17 cellular contexts compared by ENCODE assay signal in the genomic region with DNA sequence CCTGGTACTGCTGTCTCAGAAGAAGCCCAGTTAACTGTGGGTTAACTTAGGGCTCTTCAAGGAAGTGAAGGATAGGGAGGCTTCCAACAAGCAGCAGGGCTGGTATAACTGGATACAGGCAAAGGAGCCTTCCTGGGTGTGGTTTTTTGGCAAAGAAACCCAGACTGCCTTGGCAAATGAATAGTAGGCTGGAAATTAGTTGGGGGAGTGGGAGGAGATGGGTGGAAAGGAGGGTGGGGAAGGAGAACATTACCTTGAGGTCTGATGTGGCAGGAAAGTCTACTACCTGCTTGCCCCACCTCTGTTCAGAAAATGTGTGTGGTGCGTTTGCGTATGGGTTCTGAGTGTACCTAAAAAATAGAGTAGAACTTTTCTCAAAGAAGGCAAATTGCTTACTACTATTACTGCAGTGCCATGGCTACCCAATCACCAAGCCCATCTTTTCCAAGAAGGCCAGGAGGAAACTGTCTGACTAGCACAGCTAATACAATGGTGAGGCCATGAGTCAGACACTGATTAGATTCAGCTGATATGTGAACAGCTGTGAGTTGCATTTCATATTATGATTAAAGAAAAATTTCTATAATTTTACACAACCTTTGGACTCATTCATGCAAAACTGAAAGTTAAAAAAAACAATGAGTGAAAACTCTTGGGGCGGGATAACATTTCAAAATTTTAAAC. TPM values are rescaled to one million over a fixed set of nuclear protein-coding genes. Genes with fewer than 3 reads are reported as not detected.
DNase-seq lines count a peak whose midpoint lies in the region; ATAC-seq, FAIRE-seq and TF ChIP-seq lines count a peak whose summit lies in the region.
"Had no signal": no experiment of that assay in that cellular context is flagged by ENCODE, and none has a peak within 500 bp of the region (broad histone marks: within the 10 kb centered on the region; RNA-seq: fewer than 3 reads in every experiment).

No MANE protein-coding gene starts in this region.

- intact Hi-C loops in colonic mucosa (cut with DNase I) (no loop called here), kidney (cut with DNase I) (no loop called here)

- no peaks in the 10 kb centered on the region for H3K36me3 ChIP-seq in colonic mucosa
- no peaks in the 10 kb centered on the region for H3K36me3 ChIP-seq in kidney (ENCODE audit: control insufficient read depth in 1 of 2, insufficient read depth in 2 of 2, low read length in 2 of 2)
- H3K36me3 ChIP-seq: thyroid gland had no signal

- no peak for FAIRE-seq in kidney (lab: Jason Lieb, UNC)
- FAIRE-seq: HepG2 had no signal

- H3K9ac ChIP-seq in colonic mucosa (ENCODE audit: low read depth in 2 of 2, low read length in 2 of 2) (no peak overlapping the region), kidney (ENCODE audit: low read length in 2 of 2) (no peak overlapping the region)

- H3K9me3 ChIP-seq in colonic mucosa (no peaks in the 10 kb centered on the region), kidney (ENCODE audit: control insufficient read depth in 1 of 2, low read length in 2 of 2) (no peaks in the 10 kb centered on the region)
- H3K9me3 ChIP-seq: thyroid gland had no signal

- H3K4me3 ChIP-seq in colonic mucosa (no peak overlapping the region), kidney (ENCODE audit: low read length in 2 of 2) (no peak overlapping the region)
- H3K4me3 ChIP-seq: lung, thyroid gland had no signal

- H3K4me1 ChIP-seq in colonic mucosa (no peaks in the 10 kb centered on the region), kidney (ENCODE audit: control insufficient read depth in 1 of 2, insufficient read depth in 1 of 2, low read depth in 1 of 2, low read length in 2 of 2) (no peaks in the 10 kb centered on the region)
- H3K4me1 ChIP-seq: thyroid gland had no signal

- no peak overlapping the region for H3K27ac ChIP-seq in colonic mucosa
- no peak overlapping the region for H3K27ac ChIP-seq in kidney (ENCODE audit: low read depth in 2 of 2, low read length in 2 of 2)
- H3K27ac ChIP-seq: thyroid gland had no signal

- no peak for TF ChIP-seq CTCF in colonic mucosa (IDR thresholded peaks at IDR 0.05)
- no peak for TF ChIP-seq CTCF in kidney (IDR thresholded peaks at IDR 0.05; ENCODE audit: borderline replicate concordance, extremely low read depth, insufficient read depth)

- no peaks in the 10 kb centered on the region for H3K27me3 ChIP-seq in colonic mucosa
- H3K27me3 ChIP-seq: thyroid gland had no signal

- ATAC-seq in GM18861 (IDR thresholded peaks at IDR 0.05; ENCODE audit: unreplicated experiment) (no peak), GM19023 (IDR thresholded peaks at IDR 0.05; ENCODE audit: unreplicated experiment) (no peak)
- ATAC-seq: HepG2 had no signal

- DNase-seq in A172 (ENCODE audit: low spot score), result peak; percentile 51
- DNase-seq in M059J (ENCODE audit: low read depth), result peak; percentile 23
- peak; percentile 62 for DNase-seq in colonic mucosa
- peak; percentile 6 to 96 for DNase-seq in lung microvascular endothelial cell (ENCODE audit: low read depth in 2 of 2)
- no peak for DNase-seq in kidney
- no peak for DNase-seq in stimulated activated CD4-positive, alpha-beta T cell treated with anti-CD3 and anti-CD28 coated beads, Interleukin-15, amount 100 ng/mL, for 24 hours
- DNase-seq: activated CD4-positive, alpha-beta T cell treated with anti-CD3 and anti-CD28 coated beads for 48 hours; hippocampal formation; NCI-H1417; NCI-H510A; thyroid gland had no signal

RNA-seq across cellular contexts. Expression of a gene that starts 55.2 kb away (rescaled TPM):
- total RNA-seq in A172 (2014; rRNA removed; shearing (Covaris generic)), result not detected in 2 replicates
- not detected in 2 replicates for total RNA-seq in M059J (2014; rRNA removed; shearing (Covaris generic))
- total RNA-seq in colonic mucosa, result 1 to 10 TPM; 1.6 to 3.5 TPM
- not detected in 2 replicates for total RNA-seq in lung microvascular endothelial cell
- 7.8 TPM for total RNA-seq in kidney
- polyA plus RNA-seq in kidney (ENCODE audit: insufficient read depth, low read depth, low replicate concordance), result 0.52 TPM
- total RNA-seq: activated T-helper 1 cell treated with anti-CD3 and anti-CD28 coated beads, Interleukin-12 subunit alpha, Interleukin-12 subunit beta, Interleukin-2, Interleukin-4 antibody, amounts not matched to agents 30 ng/mL and 10 ng/mL and 1 ng/mL, durations not matched to agents 14 hours and 24 hours and 36 hours; T-helper 2 cell treated with Interferon-gamma antibody and Interleukin-4, amounts not matched to agents 100 ng/mL and 5 ng/mL, for 36 hours; thyroid gland had no signal

Comparison
In these comparisons a context has a peak if more than half of its experiments do, and no peak if none do; other contexts are left out.
1. DNase-seq: peak in A172 (single experiment), M059J (single experiment), colonic mucosa (single experiment) and lung microvascular endothelial cell (2 of 2); none in kidney (single experiment) and stimulated activated CD4-positive, alpha-beta T cell treated with anti-CD3 and anti-CD28 coated beads, Interleukin-15, amount 100 ng/mL, for 24 hours (single experiment).